12 cellular contexts compared by ENCODE assay signal in the genomic region with DNA sequence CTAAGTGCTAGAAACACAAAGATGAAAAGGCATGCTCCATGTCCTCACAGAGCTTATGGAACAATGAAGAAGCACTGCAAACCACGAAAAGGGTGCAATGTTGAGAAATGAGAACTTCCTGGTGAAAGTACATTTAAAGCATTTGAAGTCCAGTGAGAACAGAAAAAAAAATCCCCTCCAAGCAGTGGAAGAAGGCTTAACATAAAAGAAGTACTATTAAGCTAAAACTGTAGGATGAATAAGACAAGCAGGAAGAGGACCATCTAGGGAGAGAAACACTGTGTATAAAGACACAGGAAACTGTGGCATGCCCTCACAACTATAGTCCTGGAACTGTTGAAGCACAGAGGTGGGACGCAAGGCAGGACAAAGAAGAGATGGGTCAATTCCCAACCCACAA. TPM values are rescaled to one million over a fixed set of nuclear protein-coding genes. Genes with fewer than 3 reads are reported as not detected.
DNase-seq lines count a peak whose midpoint lies in the region; ATAC-seq and TF ChIP-seq lines count a peak whose summit lies in the region.
"Had no signal": no experiment of that assay in that cellular context is flagged by ENCODE, and none has a peak within 500 bp of the region (broad histone marks: within the 10 kb centered on the region; RNA-seq: fewer than 3 reads in every experiment).

No MANE protein-coding gene starts in this region.

- no peak overlapping the region for H2BK15ac ChIP-seq in mesendoderm (replicated peaks; ENCODE audit: low read depth)

- no peak for TF ChIP-seq CTCF in neutrophil (IDR thresholded peaks at IDR 0.05)
- no peak for TF ChIP-seq CTCF in adrenal gland (IDR thresholded peaks at IDR 0.05)

- no peak for TF ChIP-seq POLR2A in adrenal gland (IDR thresholded peaks at IDR 0.05)

- peaks cover 52% of the 10 kb centered on the region for H3K4me1 ChIP-seq in CD4-positive, CD25-positive, alpha-beta regulatory T cell (ENCODE audit: control insufficient read depth, insufficient read depth, low read length, poor library complexity, severe bottlenecking)
- peaks cover 61 to 66% of the 10 kb centered on the region in 2 experiments for H3K4me1 ChIP-seq in neutrophil (ENCODE audit: control insufficient read depth in 1 of 2, insufficient read depth in 1 of 2, low read depth in 1 of 2, low read length in 1 of 2)
- peaks cover 16 to 43% of the 10 kb centered on the region in 2 donors for H3K4me1 ChIP-seq in adrenal gland (replicated peaks in 1 of 2)
- H3K4me1 ChIP-seq in mesendoderm (ENCODE audit: control insufficient read depth, low read depth, low read length), result peaks cover 28% of the 10 kb centered on the region

- peak overlapping the region; percentile 60 for H3K4me3 ChIP-seq in CD4-positive, CD25-positive, alpha-beta regulatory T cell (ENCODE audit: low read depth, low read length)
- H3K4me3 ChIP-seq in neutrophil (ENCODE audit: low read depth in 1 of 2, low read length in 1 of 2) (peak overlapping the region in 1 of 2 experiments; percentile 12), adrenal gland (no peak overlapping the region), mesendoderm (ENCODE audit: low read length) (no peak overlapping the region)

- WGBS in adrenal gland, 4 donors, result 62 to 77% (median 68%) methylated on average over 2 of the region's 2 CpGs
- WGBS in mesendoderm (ENCODE audit: extremely low coverage, insufficient coverage, low lambda C conversion rate), result no CpG with 5 or more reads among the region's 2 CpGs

- H2BK5ac ChIP-seq in mesendoderm (ENCODE audit: low read length), result no peak overlapping the region

- no peaks in the 10 kb centered on the region for H3K27me3 ChIP-seq in CD4-positive, CD25-positive, alpha-beta regulatory T cell (ENCODE audit: control insufficient read depth, insufficient read depth, low read length)
- H3K27me3 ChIP-seq in neutrophil (no peaks in the 10 kb centered on the region), adrenal gland (no peaks in the 10 kb centered on the region), mesendoderm (ENCODE audit: insufficient read depth, low read length, poor library complexity) (no peaks in the 10 kb centered on the region)

- peaks cover 19 to 29% (median 27%) of the 10 kb centered on the region in 4 donors for H3K4me1 Mint-ChIP-seq in CD4-positive, CD25-positive, alpha-beta regulatory T cell

- H3K27me3 Mint-ChIP-seq in CD4-positive, CD25-positive, alpha-beta regulatory T cell, result no peaks in the 10 kb centered on the region

- H3K36me3 Mint-ChIP-seq in CD4-positive, CD25-positive, alpha-beta regulatory T cell, result no peaks in the 10 kb centered on the region
- H3K36me3 Mint-ChIP-seq: stimulated activated effector memory CD8-positive, alpha-beta T cell treated with anti-CD3 and anti-CD28 coated beads, Interleukin-12 subunit alpha, Interleukin-12 subunit beta, amount 100 ng/mL, for 72 hours had no signal

- H3K56ac ChIP-seq in mesendoderm (ENCODE audit: low read length), result no peak overlapping the region

- no peaks in the 10 kb centered on the region for H3K9me3 ChIP-seq in CD4-positive, CD25-positive, alpha-beta regulatory T cell (ENCODE audit: control insufficient read depth in 2 of 2, low read length in 2 of 2)
- H3K9me3 ChIP-seq in neutrophil (no peaks in the 10 kb centered on the region), adrenal gland (replicated peaks in 1 of 3) (no peaks in the 10 kb centered on the region)

- no peak overlapping the region for H2AK5ac ChIP-seq in mesendoderm (ENCODE audit: low read length)

- H3K36me3 ChIP-seq in CD4-positive, CD25-positive, alpha-beta regulatory T cell (ENCODE audit: control insufficient read depth, insufficient read depth, low read length), result no peaks in the 10 kb centered on the region
- H3K36me3 ChIP-seq in neutrophil (no peaks in the 10 kb centered on the region), adrenal gland (replicated peaks in 1 of 2) (no peaks in the 10 kb centered on the region), mesendoderm (ENCODE audit: control insufficient read depth, insufficient read depth, low read length) (no peaks in the 10 kb centered on the region)

- no peak overlapping the region for H2BK120ac ChIP-seq in mesendoderm (ENCODE audit: low read depth, low read length)

- no peak overlapping the region for H3K9ac ChIP-seq in mesendoderm (ENCODE audit: low read length)

- H3K9me3 Mint-ChIP-seq in CD4-positive, CD25-positive, alpha-beta regulatory T cell, result no peaks in the 10 kb centered on the region
- H3K9me3 Mint-ChIP-seq: stimulated activated effector memory CD8-positive, alpha-beta T cell treated with anti-CD3 and anti-CD28 coated beads, Interleukin-12 subunit alpha, Interleukin-12 subunit beta, amount 100 ng/mL, for 72 hours had no signal

- DNase-seq in CD4-positive, CD25-positive, alpha-beta regulatory T cell, result no peak
- DNase-seq in Kasumi-1 (lab: John Stamatoyannopoulos, UW) (peak; percentile 62 to 69), dermis blood vessel endothelial cell (peak; percentile 22), adrenal gland (no peak), DMS 273 treated with DMSO at 0.1 percent for 48 hours (lab: John Stamatoyannopoulos, UW) (no peak), hypothalamus (lab: John Stamatoyannopoulos, UW) (no peak), mesendoderm (no peak)
- DNase-seq: activated gamma-delta T cell treated with Interleukin-2 at 50 U/mL for 16 hours, kidney glomerular epithelial cell, NCI-H1092 treated with DMSO at 0.1 percent for 48 hours had no signal

- H3K18ac ChIP-seq in mesendoderm (ENCODE audit: low read length), result no peak overlapping the region

- ATAC-seq in CD4-positive, CD25-positive, alpha-beta regulatory T cell (ENCODE audit: low read depth in 2 of 2), result no peak
- ATAC-seq: stimulated activated effector memory CD8-positive, alpha-beta T cell treated with anti-CD3 and anti-CD28 coated beads, Interleukin-12 subunit alpha, Interleukin-12 subunit beta, amount 100 ng/mL, for 72 hours had no signal

- no peak overlapping the region for H3K23ac ChIP-seq in mesendoderm (ENCODE audit: low read length)

- peaks cover 63% of the 10 kb centered on the region for H3K79me2 ChIP-seq in mesendoderm (ENCODE audit: control insufficient read depth, insufficient read depth, low read length)

- no peak overlapping the region for H3K4me3 Mint-ChIP-seq in CD4-positive, CD25-positive, alpha-beta regulatory T cell
- H3K4me3 Mint-ChIP-seq: stimulated activated effector memory CD8-positive, alpha-beta T cell treated with anti-CD3 and anti-CD28 coated beads, Interleukin-12 subunit alpha, Interleukin-12 subunit beta, amount 100 ng/mL, for 72 hours had no signal

- intact Hi-C loops in adrenal gland (cut with DNase I), result no loop called here

- no peak overlapping the region for H3K4me2 ChIP-seq in mesendoderm (ENCODE audit: low read length)

- peak overlapping the region; percentile 54 for H3K27ac ChIP-seq in CD4-positive, CD25-positive, alpha-beta regulatory T cell (ENCODE audit: insufficient read depth, low read length, poor library complexity, severe bottlenecking)
- peak overlapping the region; percentile 56 for H3K27ac ChIP-seq in neutrophil
- H3K27ac ChIP-seq in adrenal gland, result no peak overlapping the region
- no peak overlapping the region for H3K27ac ChIP-seq in mesendoderm (ENCODE audit: low read depth, low read length)

- no peak overlapping the region for H3K27ac Mint-ChIP-seq in CD4-positive, CD25-positive, alpha-beta regulatory T cell
- H3K27ac Mint-ChIP-seq: stimulated activated effector memory CD8-positive, alpha-beta T cell treated with anti-CD3 and anti-CD28 coated beads, Interleukin-12 subunit alpha, Interleukin-12 subunit beta, amount 100 ng/mL, for 72 hours had no signal

- no peak overlapping the region for H3K4ac ChIP-seq in mesendoderm (ENCODE audit: low read depth, low read length)

- no peak overlapping the region for H4K5ac ChIP-seq in mesendoderm (ENCODE audit: low read length)

- no peak overlapping the region for H4K8ac ChIP-seq in mesendoderm (ENCODE audit: low read depth, low read length)

- peaks cover 22% of the 10 kb centered on the region for H3K79me1 ChIP-seq in mesendoderm (ENCODE audit: low read length)

RNA-seq across cellular contexts. Expression of a gene that starts 10.0 kb away (rescaled TPM):
- 93.5 TPM for total RNA-seq in CD4-positive, CD25-positive, alpha-beta regulatory T cell
- polyA plus RNA-seq in CD4-positive, CD25-positive, alpha-beta regulatory T cell, result 1 to 10 TPM; 7.4 to 8.7 (median 7.9) TPM
- 32.9 and 35.1 TPM in 2 replicates for total RNA-seq in dermis blood vessel endothelial cell
- 10 to 100 TPM; 20.5 to 38.5 (median 31.2) TPM for total RNA-seq in adrenal gland
- 10 to 100 TPM in 1 of 3 donors, 1 to 10 TPM in 2; 6.0 to 21.3 (median 6.9) TPM for polyA plus RNA-seq in adrenal gland
- 30.2 TPM for polyA plus RNA-seq in mesendoderm (2013, experiment 1 of 2)
- 28.5 TPM for polyA plus RNA-seq in mesendoderm (2013, experiment 2 of 2)

Comparison
In these comparisons a context has a peak if more than half of its experiments do, and no peak if none do; other contexts are left out.
1. DNase-seq: peak in Kasumi-1 (2 of 2) and dermis blood vessel endothelial cell (single experiment); none in CD4-positive, CD25-positive, alpha-beta regulatory T cell (0 of 3), adrenal gland (0 of 7), DMS 273 treated with DMSO at 0.1 percent for 48 hours (single experiment), hypothalamus (0 of 51) and mesendoderm (single experiment).
2. H3K27ac ChIP-seq: peak in CD4-positive, CD25-positive, alpha-beta regulatory T cell (single experiment) and neutrophil (single experiment); none in adrenal gland (0 of 5) and mesendoderm (single experiment).